In the genomic region with DNA sequence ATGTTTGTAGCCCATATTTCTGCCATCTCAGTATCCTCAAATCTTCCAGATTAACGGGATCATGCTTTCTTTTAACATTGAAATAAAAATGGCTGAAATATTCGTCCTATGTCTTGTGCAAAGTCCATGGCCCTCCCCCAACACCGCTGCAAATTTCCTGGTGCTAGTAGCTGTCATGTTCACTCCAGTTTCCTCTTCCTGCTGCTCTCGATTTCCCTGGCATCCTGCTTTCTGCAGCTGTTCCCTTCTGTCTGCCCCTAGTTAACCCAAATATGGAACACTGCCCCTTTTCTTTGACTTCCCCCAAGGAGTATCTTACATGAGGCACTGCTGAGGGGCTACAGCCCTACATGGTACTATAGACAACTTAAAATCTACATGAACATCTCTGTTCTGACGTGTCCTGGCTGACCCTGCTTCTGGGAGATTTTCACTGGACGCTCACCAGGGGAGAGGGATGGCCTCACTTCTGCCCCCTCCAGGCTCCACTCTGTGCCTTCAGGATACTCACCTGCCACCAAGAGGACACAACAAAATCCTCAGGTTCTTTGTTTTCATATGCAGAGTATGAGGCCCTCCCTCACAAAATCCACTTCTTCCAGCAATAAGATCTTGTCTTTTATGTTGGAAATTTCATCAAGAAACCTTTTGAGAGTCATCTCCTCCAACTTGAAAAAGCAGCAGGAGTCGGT, we compare ENCODE assay signal across 10 cellular contexts. TPM values are rescaled to one million over a fixed set of nuclear protein-coding genes. Genes with fewer than 3 reads are reported as not detected.
DNase-seq lines count a peak whose midpoint lies in the region; ATAC-seq and TF ChIP-seq lines count a peak whose summit lies in the region.
"Had no signal": no experiment of that assay in that cellular context is flagged by ENCODE, and none has a peak within 500 bp of the region (broad histone marks: within the 10 kb centered on the region; RNA-seq: fewer than 3 reads in every experiment).

No MANE protein-coding gene starts in this region.

- POLR2A ChIA-PET in WTC11 (lab: Charles Lee) = interaction anchor here (0.8 kb wide), 1 partner anchor 161 kb away, joined by 5 read pairs; no protein-coding TSS in a partner anchor

- peak; percentile 97 for ATAC-seq in WTC11

- BruUV-seq in Calu3 (replicated peaks; lab: Mats Ljungman, UMichigan) = no TSS peak

- intact Hi-C loops in Calu3 (cut with micrococcal nuclease; ENCODE audit: unreplicated experiment) = loop anchor here (5.0 kb wide), 1 partner anchor 104 kb away; no protein-coding TSS in a partner anchor
- intact Hi-C loops in posterior cingulate gyrus (cut with DNase I) = no loop called here
- intact Hi-C loops in tibial artery (cut with DNase I; ENCODE audit: low total_unique reads) = no loop called here

- TF ChIP-seq CTCF in Calu3 (IDR thresholded peaks at IDR 0.05; ENCODE audit: unreplicated experiment) = peak; percentile 18
- peak; percentile 54; the same call in 1 of the 2 replicates for TF ChIP-seq CTCF in WTC11 (IDR thresholded peaks at IDR 0.05)
- no peak for TF ChIP-seq CTCF in tibial artery (IDR thresholded peaks at IDR 0.05)

- H3K4me1 ChIP-seq in tibial artery = no peaks in the 10 kb centered on the region

- H3K9me3 ChIP-seq in tibial artery = no peaks in the 10 kb centered on the region

- no peaks in the 10 kb centered on the region for H3K27me3 ChIP-seq in tibial artery

- H3K36me3 Mint-ChIP-seq in Calu3 (ENCODE audit: insufficient read depth, unreplicated experiment) (no peaks in the 10 kb centered on the region), WTC11 (no peaks in the 10 kb centered on the region)

- H3K27me3 Mint-ChIP-seq in Calu3 (ENCODE audit: unreplicated experiment) (no peaks in the 10 kb centered on the region), WTC11 (ENCODE audit: low read depth) (no peaks in the 10 kb centered on the region)

- no peak overlapping the region for H3K4me3 Mint-ChIP-seq in Calu3 (ENCODE audit: low read depth, unreplicated experiment)
- peak overlapping the region; percentile 41 for H3K4me3 Mint-ChIP-seq in WTC11

- peaks cover 0 to 3% (median 0%) of the 10 kb centered on the region in 3 donors for H3K36me3 ChIP-seq in tibial artery

- DNase-seq in Calu3 = no peak
- DNase-seq in HT-29 (ENCODE audit: low spot score) = peak; percentile 50
- DNase-seq in WTC11 (ENCODE audit: low spot score) = peak; percentile 72
- peak; percentile 85 for DNase-seq in islet precursor cell
- no peak for DNase-seq in posterior cingulate gyrus
- DNase-seq in tibial artery = no peak
- no peak for DNase-seq in NCI-H1436 (lab: John Stamatoyannopoulos, UW)
- no peak for DNase-seq in NCI-H1092 treated with DMSO at 0.1 percent for 48 hours (lab: John Stamatoyannopoulos, UW)
- DNase-seq: NCI-H1694, nucleus accumbens had no signal

- no peaks in the 10 kb centered on the region for H3K4me1 Mint-ChIP-seq in Calu3 (ENCODE audit: low read depth, unreplicated experiment)
- H3K4me1 Mint-ChIP-seq in WTC11 = peaks cover 34% of the 10 kb centered on the region

- H3K9me3 Mint-ChIP-seq in Calu3 (ENCODE audit: low read depth, unreplicated experiment) (no peaks in the 10 kb centered on the region), WTC11 (peaks cover 4% of the 10 kb centered on the region; the same call in 1 of the 2 replicates)

- no peak overlapping the region for H3K4me3 ChIP-seq in tibial artery

- H3K27ac Mint-ChIP-seq in Calu3 (ENCODE audit: unreplicated experiment) = no peak overlapping the region
- H3K27ac Mint-ChIP-seq in WTC11 = peak overlapping the region; percentile 88

- CTCF ChIA-PET in Calu3 (lab: Charles Lee) = interaction anchor here (0.6 to 0.7 kb wide), 2 partner anchors 32 to 46 kb away, joined by 3 to 4 read pairs; no protein-coding TSS in a partner anchor
- CTCF ChIA-PET in WTC11 (lab: Charles Lee) = interaction anchor here (0.6 to 3.4 kb wide), 8 partner anchors 9 to 161 kb away, joined by 3 to 20 read pairs (median 3); a partner anchor contains a TSS

- no peak overlapping the region for H3K27ac ChIP-seq in tibial artery

TF ChIP-seq in WTC11, 78 proteins besides CTCF, POLR2A, EP300 and RAD21:
- TF ChIP-seq, protein P1, sequence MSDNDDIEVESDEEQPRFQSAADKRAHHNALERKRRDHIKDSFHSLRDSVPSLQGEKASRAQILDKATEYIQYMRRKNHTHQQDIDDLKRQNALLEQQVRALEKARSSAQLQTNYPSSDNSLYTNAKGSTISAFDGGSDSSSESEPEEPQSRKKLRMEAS (CRISPR knock-in tag; IDR thresholded peaks at IDR 0.05) = no peak
- TF ChIP-seq, protein P2, sequence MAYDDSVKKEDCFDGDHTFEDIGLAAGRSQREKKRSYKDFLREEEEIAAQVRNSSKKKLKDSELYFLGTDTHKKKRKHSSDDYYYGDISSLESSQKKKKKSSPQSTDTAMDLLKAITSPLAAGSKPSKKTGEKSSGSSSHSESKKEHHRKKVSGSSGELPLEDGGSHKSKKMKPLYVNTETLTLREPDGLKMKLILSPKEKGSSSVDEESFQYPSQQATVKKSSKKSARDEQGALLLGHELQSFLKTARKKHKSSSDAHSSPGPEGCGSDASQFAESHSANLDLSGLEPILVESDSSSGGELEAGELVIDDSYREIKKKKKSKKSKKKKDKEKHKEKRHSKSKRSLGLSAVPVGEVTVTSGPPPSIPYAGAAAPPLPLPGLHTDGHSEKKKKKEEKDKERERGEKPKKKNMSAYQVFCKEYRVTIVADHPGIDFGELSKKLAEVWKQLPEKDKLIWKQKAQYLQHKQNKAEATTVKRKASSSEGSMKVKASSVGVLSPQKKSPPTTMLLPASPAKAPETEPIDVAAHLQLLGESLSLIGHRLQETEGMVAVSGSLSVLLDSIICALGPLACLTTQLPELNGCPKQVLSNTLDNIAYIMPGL (CRISPR knock-in tag; IDR thresholded peaks at IDR 0.05) = no peak
- TF ChIP-seq, protein P3, sequence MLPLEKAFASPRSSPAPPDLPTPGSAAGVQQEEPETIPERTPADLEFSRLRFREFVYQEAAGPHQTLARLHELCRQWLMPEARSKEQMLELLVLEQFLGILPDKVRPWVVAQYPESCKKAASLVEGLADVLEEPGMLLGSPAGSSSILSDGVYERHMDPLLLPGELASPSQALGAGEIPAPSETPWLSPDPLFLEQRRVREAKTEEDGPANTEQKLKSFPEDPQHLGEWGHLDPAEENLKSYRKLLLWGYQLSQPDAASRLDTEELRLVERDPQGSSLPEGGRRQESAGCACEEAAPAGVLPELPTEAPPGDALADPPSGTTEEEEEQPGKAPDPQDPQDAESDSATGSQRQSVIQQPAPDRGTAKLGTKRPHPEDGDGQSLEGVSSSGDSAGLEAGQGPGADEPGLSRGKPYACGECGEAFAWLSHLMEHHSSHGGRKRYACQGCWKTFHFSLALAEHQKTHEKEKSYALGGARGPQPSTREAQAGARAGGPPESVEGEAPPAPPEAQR (CRISPR knock-in tag; IDR thresholded peaks at IDR 0.05) = no peak
- TF ChIP-seq MXD4 (CRISPR knock-in tag; IDR thresholded peaks at IDR 0.05; ENCODE audit: borderline replicate concordance) (no peak), SP1 (CRISPR knock-in tag; conservative IDR thresholded peaks at IDR 0.05) (0 out of 2 replicates have a peak, but pooled peaks have one; percentile 32), ZNF423 (CRISPR knock-in tag; IDR thresholded peaks at IDR 0.05) (no peak)
- TF ChIP-seq, protein P4, sequence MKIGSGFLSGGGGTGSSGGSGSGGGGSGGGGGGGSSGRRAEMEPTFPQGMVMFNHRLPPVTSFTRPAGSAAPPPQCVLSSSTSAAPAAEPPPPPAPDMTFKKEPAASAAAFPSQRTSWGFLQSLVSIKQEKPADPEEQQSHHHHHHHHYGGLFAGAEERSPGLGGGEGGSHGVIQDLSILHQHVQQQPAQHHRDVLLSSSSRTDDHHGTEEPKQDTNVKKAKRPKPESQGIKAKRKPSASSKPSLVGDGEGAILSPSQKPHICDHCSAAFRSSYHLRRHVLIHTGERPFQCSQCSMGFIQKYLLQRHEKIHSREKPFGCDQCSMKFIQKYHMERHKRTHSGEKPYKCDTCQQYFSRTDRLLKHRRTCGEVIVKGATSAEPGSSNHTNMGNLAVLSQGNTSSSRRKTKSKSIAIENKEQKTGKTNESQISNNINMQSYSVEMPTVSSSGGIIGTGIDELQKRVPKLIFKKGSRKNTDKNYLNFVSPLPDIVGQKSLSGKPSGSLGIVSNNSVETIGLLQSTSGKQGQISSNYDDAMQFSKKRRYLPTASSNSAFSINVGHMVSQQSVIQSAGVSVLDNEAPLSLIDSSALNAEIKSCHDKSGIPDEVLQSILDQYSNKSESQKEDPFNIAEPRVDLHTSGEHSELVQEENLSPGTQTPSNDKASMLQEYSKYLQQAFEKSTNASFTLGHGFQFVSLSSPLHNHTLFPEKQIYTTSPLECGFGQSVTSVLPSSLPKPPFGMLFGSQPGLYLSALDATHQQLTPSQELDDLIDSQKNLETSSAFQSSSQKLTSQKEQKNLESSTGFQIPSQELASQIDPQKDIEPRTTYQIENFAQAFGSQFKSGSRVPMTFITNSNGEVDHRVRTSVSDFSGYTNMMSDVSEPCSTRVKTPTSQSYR (CRISPR knock-in tag; IDR thresholded peaks at IDR 0.05) = no peak
- TF ChIP-seq, protein P5, sequence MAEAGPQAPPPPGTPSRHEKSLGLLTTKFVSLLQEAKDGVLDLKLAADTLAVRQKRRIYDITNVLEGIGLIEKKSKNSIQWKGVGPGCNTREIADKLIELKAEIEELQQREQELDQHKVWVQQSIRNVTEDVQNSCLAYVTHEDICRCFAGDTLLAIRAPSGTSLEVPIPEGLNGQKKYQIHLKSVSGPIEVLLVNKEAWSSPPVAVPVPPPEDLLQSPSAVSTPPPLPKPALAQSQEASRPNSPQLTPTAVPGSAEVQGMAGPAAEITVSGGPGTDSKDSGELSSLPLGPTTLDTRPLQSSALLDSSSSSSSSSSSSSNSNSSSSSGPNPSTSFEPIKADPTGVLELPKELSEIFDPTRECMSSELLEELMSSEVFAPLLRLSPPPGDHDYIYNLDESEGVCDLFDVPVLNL (CRISPR knock-in tag; IDR thresholded peaks at IDR 0.05; ENCODE audit: borderline replicate concordance, low read depth) = no peak

RNA-seq across cellular contexts. Expression of a gene that starts 29.4 kb away (rescaled TPM):
- total RNA-seq in Calu3 (2022) = not detected in 2 replicates
- total RNA-seq in HT-29 (2014; rRNA removed; shearing (Covaris generic)) = not detected in 2 replicates
- total RNA-seq in WTC11 (2021) = 0.64 to 1.9 TPM (median 1.2 TPM) in 3 replicates

Comparison
In these comparisons a context has a peak if more than half of its experiments do, and no peak if none do; other contexts are left out.
1. DNase-seq: peak in HT-29 (single experiment), WTC11 (single experiment) and islet precursor cell (single experiment); none in Calu3 (single experiment), posterior cingulate gyrus (0 of 10), tibial artery (0 of 2), NCI-H1436 (single experiment) and NCI-H1092 treated with DMSO at 0.1 percent for 48 hours (single experiment).
2. CTCF ChIP-seq: peak in Calu3 (single experiment) and WTC11 (single experiment); none in tibial artery (0 of 2).